Comparison of ENCODE assay signal across 22 cellular contexts in genomic region chrX:31316340-31316991, GRCh38.
"Had no signal": no experiment of that assay in that cellular context is flagged by ENCODE, and none has a peak within 500 bp of the region (broad histone marks: within the 10 kb centered on the region; RNA-seq: fewer than 3 reads in every experiment).

No MANE protein-coding gene starts in this region.

- H3K36me3 Mint-ChIP-seq: activated naive CD4-positive, alpha-beta T cell treated with anti-CD3 and anti-CD28 coated beads, Interleukin-2, amount 50 U/mL, for 72 hours; brain; naive thymus-derived CD4-positive, alpha-beta T cell; stimulated activated naive B cell treated with anti-CD40 and anti-IgM and Interleukin-4, amounts not matched to agents 10 μg/mL and 1 μg/mL and 100 μg/mL, for 72 hours; type B pancreatic cell had no signal

- DNase-seq: activated CD4-positive, alpha-beta T cell treated with anti-CD3 and anti-CD28 coated beads, Interleukin-2, amount 50 U/mL, for 1 hour; activated CD4-positive, CD25-positive, alpha-beta regulatory T cell treated with anti-CD3 and anti-CD28 coated beads, Interleukin-2, amount 50 U/mL, for 72 hours; activated CD8-positive, alpha-beta T cell treated with anti-CD3 and anti-CD28 coated beads, Interleukin-2, amount 10 ng/mL, durations not matched to agents 7 days and 5 days; aorta; effector CD8-positive, alpha-beta T cell; erythroblast; foreskin fibroblast; heart right ventricle; left colon; naive thymus-derived CD4-positive, alpha-beta T cell; occipital lobe; posterior cingulate gyrus; sigmoid colon; stimulated activated CD4-positive, alpha-beta T cell treated with anti-CD3 and anti-CD28 coated beads, Interleukin-2, amount 100 ng/mL, for 48 hours; stimulated activated CD8-positive, alpha-beta memory T cell treated with anti-CD3 and anti-CD28 coated beads, Interleukin-4, amount 100 ng/mL, for 48 hours; stimulated activated naive B cell treated with anti-CD40 and anti-IgM and Interleukin-4, amounts not matched to agents 10 μg/mL and 1 μg/mL and 100 μg/mL, for 72 hours; testis; WERI-Rb-1 had no signal

- H3K4me1 Mint-ChIP-seq: naive thymus-derived CD4-positive, alpha-beta T cell; stimulated activated naive B cell treated with anti-CD40 and anti-IgM and Interleukin-4, amounts not matched to agents 10 μg/mL and 1 μg/mL and 100 μg/mL, for 72 hours had no signal

- H3K4me3 Mint-ChIP-seq: activated CD8-positive, alpha-beta T cell treated with anti-CD3 and anti-CD28 coated beads, Interleukin-2, amount 10 ng/mL, durations not matched to agents 7 days and 5 days; brain; naive thymus-derived CD4-positive, alpha-beta T cell; neural crest cell; stimulated activated naive B cell treated with anti-CD40 and anti-IgM and Interleukin-4, amounts not matched to agents 10 μg/mL and 1 μg/mL and 100 μg/mL, for 72 hours; type B pancreatic cell had no signal

- ATAC-seq: activated CD8-positive, alpha-beta T cell treated with anti-CD3 and anti-CD28 coated beads, Interleukin-2, amount 10 ng/mL, durations not matched to agents 7 days and 5 days; activated naive CD4-positive, alpha-beta T cell treated with anti-CD3 and anti-CD28 coated beads, Interleukin-2, amount 50 U/mL, for 72 hours; heart right ventricle; left colon; naive thymus-derived CD4-positive, alpha-beta T cell; stimulated activated naive B cell treated with anti-CD40 and anti-IgM and Interleukin-4, amounts not matched to agents 10 μg/mL and 1 μg/mL and 100 μg/mL, for 72 hours had no signal

- H3K27me3 Mint-ChIP-seq: brain; naive thymus-derived CD4-positive, alpha-beta T cell; type B pancreatic cell had no signal

- H3K27ac Mint-ChIP-seq: activated CD8-positive, alpha-beta T cell treated with anti-CD3 and anti-CD28 coated beads, Interleukin-2, amount 10 ng/mL, durations not matched to agents 7 days and 5 days; activated naive CD4-positive, alpha-beta T cell treated with anti-CD3 and anti-CD28 coated beads, Interleukin-2, amount 50 U/mL, for 72 hours; brain; naive thymus-derived CD4-positive, alpha-beta T cell; stimulated activated naive B cell treated with anti-CD40 and anti-IgM and Interleukin-4, amounts not matched to agents 10 μg/mL and 1 μg/mL and 100 μg/mL, for 72 hours; type B pancreatic cell had no signal

- H3K9me3 Mint-ChIP-seq: type B pancreatic cell had no signal
